Comparison of ENCODE assay signal across 1 cellular context in genomic region chr6:134416501-134417154, GRCh38.
TF ChIP-seq lines count a peak whose summit lies in the region.

No MANE protein-coding gene starts in this region.

TF ChIP-seq in K562, 482 proteins besides CTCF, POLR2A, EP300 and RAD21 (continued from another document and continues in another):
- TF ChIP-seq MYC (IDR thresholded peaks at IDR 0.05; ENCODE audit: low read depth, low read length) (peak; percentile 63; the same call in 1 of the 2 replicates), MYC (CRISPR knock-in tag; IDR thresholded peaks at IDR 0.05; ENCODE audit: borderline replicate concordance, low read depth) (no peak), TSC22D4 (tag; IDR thresholded peaks at IDR 0.05) (no peak), ZNF57 (CRISPR knock-in tag; IDR thresholded peaks at IDR 0.05) (no peak), ZNF134 (CRISPR knock-in tag; conservative IDR thresholded peaks at IDR 0.05) (no peak), ZNF766 (CRISPR knock-in tag; conservative IDR thresholded peaks at IDR 0.05) (peak; percentile 91), FUS (optimal IDR thresholded peaks at IDR 0.05; ENCODE audit: low read depth, low read length) (no peak), MEIS2 (IDR thresholded peaks at IDR 0.05; ENCODE audit: partially characterized antibody) (peak; percentile 62), ZNF174 (CRISPR knock-in tag; IDR thresholded peaks at IDR 0.05) (no peak), FOSL1 (tag; conservative IDR thresholded peaks at IDR 0.05) (peak; percentile 52), ZNF79 (CRISPR knock-in tag; IDR thresholded peaks at IDR 0.05; ENCODE audit: low read depth) (0 out of 2 replicates have a peak, but pooled peaks have one; percentile 45), RFX7 (CRISPR knock-in tag; IDR thresholded peaks at IDR 0.05) (no peak), HDAC2 (IDR thresholded peaks at IDR 0.05) (0 out of 2 replicates have a peak, but pooled peaks have one; percentile 26), CREB1 (IDR thresholded peaks at IDR 0.05) (no peak), CREB1 (CRISPR knock-in tag; IDR thresholded peaks at IDR 0.05) (no peak), ZNF507 (tag; conservative IDR thresholded peaks at IDR 0.05) (no peak), LEF1 (IDR thresholded peaks at IDR 0.05) (no peak), ZNF311 (CRISPR knock-in tag; IDR thresholded peaks at IDR 0.05) (no peak), KLF6 (CRISPR knock-in tag; IDR thresholded peaks at IDR 0.05; ENCODE audit: borderline replicate concordance) (no peak), ZBTB26 (CRISPR knock-in tag; IDR thresholded peaks at IDR 0.05) (no peak), ZNF316 (IDR thresholded peaks at IDR 0.05) (no peak), ZNF592 (IDR thresholded peaks at IDR 0.05) (peak; percentile 50; the same call in 1 of the 2 replicates), DMBX1 (CRISPR knock-in tag; IDR thresholded peaks at IDR 0.05; ENCODE audit: borderline replicate concordance) (peak; percentile 60), ZBTB11 (CRISPR knock-in tag; IDR thresholded peaks at IDR 0.05) (0 out of 6 replicates have a peak, but pooled peaks of 1 of the 3 experiments have one; percentile 20), ETV1 (tag; conservative IDR thresholded peaks at IDR 0.05; ENCODE audit: low read depth) (peak; percentile 81), BHLHE40 (IDR thresholded peaks at IDR 0.05; ENCODE audit: low read length) (peak; percentile 33; the same call in 1 of the 2 replicates), FOXK1 (CRISPR knock-in tag; IDR thresholded peaks at IDR 0.05; ENCODE audit: borderline replicate concordance) (no peak), ZNF583 (CRISPR knock-in tag; IDR thresholded peaks at IDR 0.05) (no peak), ZBTB40 (IDR thresholded peaks at IDR 0.05) (no peak), ZBTB40 (CRISPR knock-in tag; IDR thresholded peaks at IDR 0.05) (no peak), BRD9 (IDR thresholded peaks at IDR 0.05; ENCODE audit: low read depth, partially characterized antibody) (no peak), GMEB1 (CRISPR knock-in tag; IDR thresholded peaks at IDR 0.05) (no peak), STAT6 (CRISPR knock-in tag; IDR thresholded peaks at IDR 0.05) (no peak), ADNP (tag; IDR thresholded peaks at IDR 0.05) (0 out of 2 replicates have a peak, but pooled peaks have one; percentile 37), NRF1 (conservative IDR thresholded peaks at IDR 0.05 in 1 of 2, IDR thresholded peaks at IDR 0.05 in 1 of 2) (peak; percentile 41 to 59; a peak in 3 of 4 replicates), ZBTB33 (CRISPR knock-in tag; IDR thresholded peaks at IDR 0.05) (0 out of 2 replicates have a peak, but pooled peaks have one; percentile 18)
